In the genomic region with DNA sequence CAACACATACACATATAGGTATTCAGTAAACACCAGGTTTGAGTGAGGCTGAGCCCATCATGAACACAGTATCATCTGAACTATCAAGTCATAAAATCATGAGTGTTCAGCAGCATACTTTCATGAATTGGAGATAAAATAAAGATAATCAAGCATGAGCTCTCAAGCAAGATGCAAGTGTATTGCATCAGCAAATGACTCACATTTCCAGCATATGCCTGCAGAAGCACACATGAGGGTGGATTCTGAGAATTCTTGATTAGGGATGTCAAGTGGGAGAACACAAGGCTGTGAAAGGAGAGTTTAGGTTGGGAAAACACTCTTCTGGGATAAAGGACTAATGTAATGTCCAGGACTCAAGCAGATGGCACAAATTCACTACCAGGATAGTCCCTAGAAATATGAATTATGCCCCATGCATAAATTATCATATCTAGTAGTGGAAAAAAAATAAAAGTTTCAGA, we compare ENCODE assay signal across 10 cellular contexts.
DNase-seq lines count a peak whose midpoint lies in the region; ATAC-seq lines count a peak whose summit lies in the region.
"Had no signal": no experiment of that assay in that cellular context is flagged by ENCODE, and none has a peak within 500 bp of the region (broad histone marks: within the 10 kb centered on the region; RNA-seq: fewer than 3 reads in every experiment).

No MANE protein-coding gene starts in this region.

- no peaks in the 10 kb centered on the region for H3K27me3 Mint-ChIP-seq in activated naive CD8-positive, alpha-beta T cell treated with anti-CD3 and anti-CD28 coated beads for 36 hours

- ATAC-seq in HG03097 (IDR thresholded peaks at IDR 0.05; ENCODE audit: low FRiP score, unreplicated experiment), result no peak
- ATAC-seq: upper lobe of right lung had no signal

- H3K4me1 Mint-ChIP-seq in activated naive CD8-positive, alpha-beta T cell treated with anti-CD3 and anti-CD28 coated beads for 36 hours, result peaks cover 19% of the 10 kb centered on the region

- H3K4me3 Mint-ChIP-seq in activated naive CD8-positive, alpha-beta T cell treated with anti-CD3 and anti-CD28 coated beads for 36 hours, result no peak overlapping the region

- DNase-seq in Ammon's horn (ENCODE audit: low spot score) (peak; percentile 5), HS-5 (ENCODE audit: low read depth) (peak; percentile 69), iris pigment epithelial cell (ENCODE audit: low read depth) (peak; percentile 87), DMS114 treated with DMSO at 0.1 percent for 48 hours (lab: John Stamatoyannopoulos, UW; ENCODE audit: unreplicated experiment) (no peak), dermis blood vessel endothelial cell (no peak), C1 segment of cervical spinal cord (lab: John Stamatoyannopoulos, UW) (no peak)
- peak; percentile 13 for DNase-seq in activated naive CD8-positive, alpha-beta T cell treated with anti-CD3 and anti-CD28 coated beads for 36 hours
- DNase-seq: stimulated activated CD4-positive, alpha-beta T cell treated with anti-CD3 and anti-CD28 coated beads, Interleukin-2, amount 100 ng/mL, for 48 hours; upper lobe of right lung had no signal

- peaks cover 33% of the 10 kb centered on the region for H3K9me3 Mint-ChIP-seq in activated naive CD8-positive, alpha-beta T cell treated with anti-CD3 and anti-CD28 coated beads for 36 hours

- H3K36me3 Mint-ChIP-seq in activated naive CD8-positive, alpha-beta T cell treated with anti-CD3 and anti-CD28 coated beads for 36 hours, result peaks cover 20% of the 10 kb centered on the region

- peak overlapping the region; percentile 91 for H3K27ac Mint-ChIP-seq in activated naive CD8-positive, alpha-beta T cell treated with anti-CD3 and anti-CD28 coated beads for 36 hours

Comparison
In these comparisons a context has a peak if more than half of its experiments do, and no peak if none do; other contexts are left out.
1. DNase-seq: peak in Ammon's horn (single experiment), HS-5 (single experiment), activated naive CD8-positive, alpha-beta T cell treated with anti-CD3 and anti-CD28 coated beads for 36 hours (single experiment) and iris pigment epithelial cell (single experiment); none in DMS114 treated with DMSO at 0.1 percent for 48 hours (single experiment), dermis blood vessel endothelial cell (single experiment) and C1 segment of cervical spinal cord (0 of 14).